22 cellular contexts compared by ENCODE assay signal in the genomic region with DNA sequence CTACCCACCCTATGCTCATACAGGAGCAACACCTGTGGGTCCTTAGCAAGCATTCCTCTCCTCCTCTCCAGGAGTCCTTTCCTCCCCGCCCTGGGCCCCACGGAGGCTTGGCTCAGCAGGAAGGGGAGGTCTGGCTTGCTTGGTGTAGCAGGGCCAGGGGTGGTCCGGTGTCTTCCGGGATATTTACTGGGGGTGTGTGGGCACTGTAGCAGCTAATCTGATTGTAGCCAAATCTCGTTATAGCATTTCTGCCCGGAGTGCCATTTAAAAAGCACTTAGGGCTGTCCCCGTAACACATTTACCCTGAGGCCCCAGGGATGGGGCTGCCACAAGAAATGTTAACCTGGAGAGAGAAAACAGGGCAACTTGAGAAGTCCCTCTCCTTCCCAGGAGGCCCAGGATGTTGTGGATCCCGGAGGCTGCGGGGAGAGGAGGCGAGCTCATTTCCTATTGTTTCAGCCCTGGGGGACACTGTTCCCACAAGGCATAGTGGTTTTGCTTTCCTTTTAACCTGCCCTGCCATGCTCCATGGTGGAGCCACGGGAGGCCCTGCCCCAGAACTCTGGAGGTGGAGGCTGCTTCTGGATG.
DNase-seq lines count a peak whose midpoint lies in the region; ATAC-seq, FAIRE-seq and TF ChIP-seq lines count a peak whose summit lies in the region.
"Had no signal": no experiment of that assay in that cellular context is flagged by ENCODE, and none has a peak within 500 bp of the region (broad histone marks: within the 10 kb centered on the region; RNA-seq: fewer than 3 reads in every experiment).

No MANE protein-coding gene starts in this region.

- no peak overlapping the region for H3K23ac ChIP-seq in neuronal stem cell (ENCODE audit: low read depth, low read length, poor library complexity)

- H3K36me3 ChIP-seq in BLaER1: no peaks in the 10 kb centered on the region
- H3K36me3 ChIP-seq in neuronal stem cell (replicated peaks in 1 of 2; ENCODE audit: control insufficient read depth in 2 of 2, insufficient read depth in 2 of 2, low read length in 2 of 2): no peaks in the 10 kb centered on the region
- H3K36me3 ChIP-seq in MM.1S (replicated peaks; ENCODE audit: insufficient read depth, low read length): no peaks in the 10 kb centered on the region

- no peak overlapping the region for H3K4ac ChIP-seq in neuronal stem cell (ENCODE audit: low read length)

- no peak for ATAC-seq in HG02885 (IDR thresholded peaks at IDR 0.05; ENCODE audit: poor library complexity, unreplicated experiment)
- ATAC-seq: K562, Right ventricle myocardium inferior, T-cell had no signal

- TF ChIP-seq POLR2A in GM12891 (IDR thresholded peaks at IDR 0.05; ENCODE audit: low read depth, low read length): no peak

- H3K27me3 ChIP-seq in BLaER1: no peaks in the 10 kb centered on the region
- H3K27me3 ChIP-seq in neuronal stem cell (ENCODE audit: control insufficient read depth in 3 of 3, insufficient read depth in 3 of 3, low read depth in 1 of 3, low read length in 3 of 3): no peaks in the 10 kb centered on the region
- no peaks in the 10 kb centered on the region for H3K27me3 ChIP-seq in MM.1S (replicated peaks; ENCODE audit: insufficient read depth, low read length)

- H3K79me1 ChIP-seq in neuronal stem cell (ENCODE audit: low read depth, low read length): no peaks in the 10 kb centered on the region

- H3K14ac ChIP-seq in neuronal stem cell (ENCODE audit: low read length): no peak overlapping the region

- no peaks in the 10 kb centered on the region for H3F3A ChIP-seq in MM.1S (ENCODE audit: insufficient read depth, low read length)

- H4K91ac ChIP-seq in neuronal stem cell (ENCODE audit: low read depth, low read length, poor library complexity): no peak overlapping the region

- H2AFZ ChIP-seq in neuronal stem cell (ENCODE audit: low read length) (no peak overlapping the region), MM.1S (ENCODE audit: low read length) (no peak overlapping the region)

- H3K4me2 ChIP-seq in BLaER1: 0 out of 2 replicates have a peak overlapping the region, but pooled peaks have one; percentile 19
- H3K4me2 ChIP-seq in neuronal stem cell (ENCODE audit: insufficient read depth, low read length, poor library complexity, severe bottlenecking): no peak overlapping the region
- H3K4me2 ChIP-seq in MM.1S (ENCODE audit: low read depth, low read length): no peak overlapping the region

- H3K9me3 ChIP-seq in BLaER1 (no peaks in the 10 kb centered on the region), neuronal stem cell (replicated peaks in 1 of 2; ENCODE audit: control insufficient read depth in 2 of 2, insufficient read depth in 1 of 2, low read depth in 1 of 2, low read length in 2 of 2) (no peaks in the 10 kb centered on the region), MM.1S (replicated peaks; ENCODE audit: insufficient read depth, low read length) (no peaks in the 10 kb centered on the region)

- no peak for DNase-seq in GM12891 (ENCODE audit: insufficient read length, low spot score)
- DNase-seq in NCI-H82 treated with DMSO at 0.1 percent for 48 hours (lab: John Stamatoyannopoulos, UW; ENCODE audit: unreplicated experiment): peak; percentile 83
- DNase-seq in neuronal stem cell (ENCODE audit: low spot score): no peak
- DNase-seq in T1000 (lab: John Stamatoyannopoulos, UW): no peak
- no peak for DNase-seq in MM.1S
- DNase-seq: ACHN; DMS79 treated with DMSO at 0.1 percent for 48 hours; HCEC 1CT; MV-4-11; NCI-H187; NCI-H2107; NCI-H345; NCI-H524 treated with DMSO at 0.1 percent for 48 hours; NK-92 treated with Interleukin-12 subunit alpha and Interleukin-12 subunit beta, amount 100 ng/mL, for 24 hours; T-cell had no signal

- H3K18ac ChIP-seq in neuronal stem cell (ENCODE audit: low read length): peak overlapping the region; percentile 72

- no peak overlapping the region for H2AK5ac ChIP-seq in neuronal stem cell (ENCODE audit: low read depth, low read length)

- no CpG with 5 or more reads among the region's 11 CpGs for WGBS in neuronal stem cell (ENCODE audit: extremely low coverage in 2 of 2, insufficient read length in 2 of 2, insufficient replicate concordance in 1 of 2), 2 donors

- H3K4me1 ChIP-seq in BLaER1 (peaks cover 25% of the 10 kb centered on the region), neuronal stem cell (ENCODE audit: control insufficient read depth in 2 of 2, insufficient read depth in 1 of 2, low read depth in 1 of 2, low read length in 2 of 2) (peaks cover 0 to 2% of the 10 kb centered on the region in 2 donors), MM.1S (ENCODE audit: low read length) (no peaks in the 10 kb centered on the region)

- no peak overlapping the region for H4K8ac ChIP-seq in neuronal stem cell (ENCODE audit: low read depth, low read length)

- H3K9ac ChIP-seq in BLaER1: no peak overlapping the region
- peak overlapping the region; percentile 64 for H3K9ac ChIP-seq in neuronal stem cell (ENCODE audit: low read depth, low read length, poor library complexity)
- no peak overlapping the region for H3K9ac ChIP-seq in MM.1S (ENCODE audit: low read length)

- FAIRE-seq in GM12891 (lab: Jason Lieb, UNC): peak; percentile 9
- FAIRE-seq: G401.6, K562, RCC 7860 had no signal

- H2BK15ac ChIP-seq in neuronal stem cell (ENCODE audit: low read length): no peak overlapping the region

- no peaks in the 10 kb centered on the region for H3K9me2 ChIP-seq in MM.1S (replicated peaks; ENCODE audit: insufficient read depth, low read length)

- H3K4me3 ChIP-seq in BLaER1 (no peak overlapping the region), neuronal stem cell (ENCODE audit: low read length in 2 of 2) (no peak overlapping the region), MM.1S (ENCODE audit: low read length) (no peak overlapping the region)
- H3K4me3 ChIP-seq: K562, SK-N-MC had no signal

- no peak for TF ChIP-seq CTCF in MM.1S (IDR thresholded peaks at IDR 0.05; ENCODE audit: low read length)

- no peaks in the 10 kb centered on the region for H4K20me1 ChIP-seq in BLaER1
- H4K20me1 ChIP-seq in MM.1S (ENCODE audit: insufficient read depth, low read length): no peaks in the 10 kb centered on the region

- no peak overlapping the region for H2BK120ac ChIP-seq in neuronal stem cell (ENCODE audit: low read depth, low read length)

- no peaks in the 10 kb centered on the region for H3K79me2 ChIP-seq in MM.1S (ENCODE audit: low read length)

- H2BK12ac ChIP-seq in neuronal stem cell (ENCODE audit: low read length): no peak overlapping the region

- H2BK5ac ChIP-seq in neuronal stem cell (ENCODE audit: low read length): no peak overlapping the region

- H3K27ac ChIP-seq in BLaER1 (no peak overlapping the region), neuronal stem cell (replicated peaks; ENCODE audit: low read length) (no peak overlapping the region), MM.1S (ENCODE audit: low read length) (no peak overlapping the region)

TF ChIP-seq in GM12891, 5 proteins besides CTCF, POLR2A, EP300 and RAD21:
- no peak for TF ChIP-seq PAX5 (IDR thresholded peaks at IDR 0.05; ENCODE audit: insufficient read depth, low read length, severe bottlenecking)
- TF ChIP-seq SPI1 (IDR thresholded peaks at IDR 0.05; ENCODE audit: low read depth, low read length): no peak
- no peak for TF ChIP-seq TAF1 (IDR thresholded peaks at IDR 0.05; ENCODE audit: low read depth, low read length)
- TF ChIP-seq POLR2AphosphoS5 (IDR thresholded peaks at IDR 0.05; ENCODE audit: low read depth, low read length): no peak
- TF ChIP-seq POU2F2 (IDR thresholded peaks at IDR 0.05; ENCODE audit: low read depth, low read length): no peak
